Comparison of ENCODE assay signal across 18 cellular contexts in genomic region chr4:10366628-10367027, GRCh38.
A peak's percentile ranks its signal among the peaks of the same experiment; 100 is the strongest.
DNase-seq lines count a peak whose midpoint lies in the region; ATAC-seq and TF ChIP-seq lines count a peak whose summit lies in the region.
"Had no signal": no experiment of that assay in that cellular context is flagged by ENCODE, and none has a peak within 500 bp of the region (broad histone marks: within the 10 kb centered on the region; RNA-seq: fewer than 3 reads in every experiment).

No MANE protein-coding gene starts in this region.

- no peak overlapping the region for H3K27ac Mint-ChIP-seq in activated naive CD8-positive, alpha-beta T cell treated with anti-CD3 and anti-CD28 coated beads, Interleukin-2, amount 50 U/mL, for 24 hours
- H3K27ac Mint-ChIP-seq: CD4-positive, alpha-beta T cell had no signal

- H3K18ac ChIP-seq in trophoblast cell (ENCODE audit: low read length) = no peak overlapping the region

- no peaks in the 10 kb centered on the region for H4K20me1 ChIP-seq in mammary epithelial cell (ENCODE audit: insufficient read depth, low read length)

- H3K9me3 ChIP-seq in mammary epithelial cell (replicated peaks; ENCODE audit: insufficient read depth, low read length) = no peaks in the 10 kb centered on the region
- no peaks in the 10 kb centered on the region for H3K9me3 ChIP-seq in breast epithelium
- H3K9me3 ChIP-seq in trophoblast cell (ENCODE audit: insufficient read depth, low read depth, low read length) = no peaks in the 10 kb centered on the region
- H3K9me3 ChIP-seq: A549, Caco-2 had no signal

- in situ Hi-C loops in mammary epithelial cell (cut with MboI; ENCODE audit: low sequenced_read_pairs in 2 of 2) = no loop called here

- peak; percentile 80 for DNase-seq in mammary epithelial cell
- DNase-seq in breast epithelium (ENCODE audit: low spot score in 2 of 2) = no peak
- DNase-seq in epithelial cell of prostate (ENCODE audit: low read depth, low spot score) = no peak
- DNase-seq in trophoblast cell = peak in 1 of 2 donors; percentile 48
- no peak for DNase-seq in activated naive CD8-positive, alpha-beta T cell treated with anti-CD3 and anti-CD28 coated beads, Interleukin-2, amount 50 U/mL, for 24 hours
- DNase-seq in GOT3 (lab: John Stamatoyannopoulos, UW) = no peak
- DNase-seq in NCI-H226 = no peak
- DNase-seq: AML-193; Caco-2; CD4-positive, alpha-beta T cell; DMS153; DMS79; GDM1; GM23248; HCEC 1CT had no signal

- H2AK5ac ChIP-seq in trophoblast cell (ENCODE audit: low read length) = no peak overlapping the region

- no peak for ATAC-seq in activated naive CD8-positive, alpha-beta T cell treated with anti-CD3 and anti-CD28 coated beads, Interleukin-2, amount 50 U/mL, for 24 hours
- ATAC-seq: A549 had no signal

- H3K4me3 ChIP-seq in mammary epithelial cell (replicated peaks in 1 of 3; ENCODE audit: insufficient read depth in 1 of 3, low read depth in 2 of 3, low read length in 3 of 3) (no peak overlapping the region), breast epithelium (no peak overlapping the region), trophoblast cell (ENCODE audit: low read depth, low read length) (no peak overlapping the region)
- H3K4me3 ChIP-seq: A549, GM23248 had no signal

- H3K27me3 ChIP-seq in mammary epithelial cell (ENCODE audit: insufficient read depth, low read length) = no peaks in the 10 kb centered on the region
- no peaks in the 10 kb centered on the region for H3K27me3 ChIP-seq in breast epithelium
- H3K27me3 ChIP-seq in trophoblast cell (ENCODE audit: insufficient read depth, low read length) = no peaks in the 10 kb centered on the region

- H3K36me3 ChIP-seq in mammary epithelial cell (ENCODE audit: insufficient read depth, low read length) = no peaks in the 10 kb centered on the region
- H3K36me3 ChIP-seq in breast epithelium = no peaks in the 10 kb centered on the region
- H3K36me3 ChIP-seq in trophoblast cell (ENCODE audit: control insufficient read depth in 1 of 2, insufficient read depth in 2 of 2, low read length in 2 of 2) = no peaks in the 10 kb centered on the region

- peaks cover 11% of the 10 kb centered on the region for H3K79me1 ChIP-seq in trophoblast cell (ENCODE audit: low read length)

- H3K79me2 ChIP-seq in mammary epithelial cell (ENCODE audit: insufficient read depth, low read length) (no peaks in the 10 kb centered on the region), trophoblast cell (ENCODE audit: control insufficient read depth, insufficient read depth, low read length, poor library complexity) (no peaks in the 10 kb centered on the region)

- TF ChIP-seq CTCF in mammary epithelial cell (conservative IDR thresholded peaks at IDR 0.05 in 1 of 2, IDR thresholded peaks at IDR 0.05 in 1 of 2; ENCODE audit: extremely low read depth in 1 of 2, insufficient read depth in 1 of 2, low read depth in 1 of 2, low read length in 2 of 2) = no peak
- TF ChIP-seq CTCF in breast epithelium (IDR thresholded peaks at IDR 0.05) = no peak

- peak overlapping the region; percentile 54 for H2AFZ ChIP-seq in mammary epithelial cell (ENCODE audit: low read depth, low read length)
- no peak overlapping the region for H2AFZ ChIP-seq in trophoblast cell (ENCODE audit: insufficient read depth, low read length, poor library complexity)
- H2AFZ ChIP-seq: GM23248 had no signal

- TF ChIP-seq POLR2A in breast epithelium (IDR thresholded peaks at IDR 0.05) = no peak

- intact Hi-C loops in mammary epithelial cell (cut with micrococcal nuclease) (no loop called here), breast epithelium (cut with DNase I; ENCODE audit: low total_unique reads) (no loop called here)

- no peaks in the 10 kb centered on the region for H3K36me3 Mint-ChIP-seq in activated naive CD8-positive, alpha-beta T cell treated with anti-CD3 and anti-CD28 coated beads, Interleukin-2, amount 50 U/mL, for 24 hours (ENCODE audit: low read depth)

- no peak overlapping the region for H4K12ac ChIP-seq in trophoblast cell (ENCODE audit: low read depth, low read length)

- H3K14ac ChIP-seq in trophoblast cell (ENCODE audit: low read length) = no peak overlapping the region

- no peak overlapping the region for H3K23ac ChIP-seq in trophoblast cell (ENCODE audit: low read length)

- no peak overlapping the region for H2BK12ac ChIP-seq in trophoblast cell (ENCODE audit: low read length)

- peak overlapping the region; percentile 39 for H4K91ac ChIP-seq in trophoblast cell (ENCODE audit: low read depth, low read length)

- H2BK120ac ChIP-seq in trophoblast cell (ENCODE audit: insufficient read depth, low read length, poor library complexity) = peak overlapping the region; percentile 45

- H3K27me3 Mint-ChIP-seq in activated naive CD8-positive, alpha-beta T cell treated with anti-CD3 and anti-CD28 coated beads, Interleukin-2, amount 50 U/mL, for 24 hours = peaks cover 4% of the 10 kb centered on the region

- H3K9me3 Mint-ChIP-seq in activated naive CD8-positive, alpha-beta T cell treated with anti-CD3 and anti-CD28 coated beads, Interleukin-2, amount 50 U/mL, for 24 hours = no peaks in the 10 kb centered on the region
- H3K9me3 Mint-ChIP-seq: CD4-positive, alpha-beta T cell had no signal

- no peak overlapping the region for H3K9ac ChIP-seq in mammary epithelial cell (ENCODE audit: insufficient read depth, low read length)
- no peak overlapping the region for H3K9ac ChIP-seq in trophoblast cell (ENCODE audit: low read length)
- H3K9ac ChIP-seq: GM23248 had no signal

- H3K4me2 ChIP-seq in mammary epithelial cell (ENCODE audit: insufficient read depth, low read depth, low read length) (peak overlapping the region; percentile 40), trophoblast cell (ENCODE audit: low read length) (no peak overlapping the region)
- H3K4me2 ChIP-seq: A549 had no signal

- no peaks in the 10 kb centered on the region for H3K4me1 Mint-ChIP-seq in activated naive CD8-positive, alpha-beta T cell treated with anti-CD3 and anti-CD28 coated beads, Interleukin-2, amount 50 U/mL, for 24 hours

- no peak overlapping the region for H3K4ac ChIP-seq in trophoblast cell (ENCODE audit: low read depth, low read length)

- dilution Hi-C loops in mammary epithelial cell (cut with HindIII; ENCODE audit: low sequenced_read_pairs) = no loop called here

- no peak overlapping the region for H2BK5ac ChIP-seq in trophoblast cell (ENCODE audit: low read depth, low read length, poor library complexity)

- H3K27ac ChIP-seq in mammary epithelial cell (ENCODE audit: insufficient read depth, low read depth, low read length) = no peak overlapping the region
- no peak overlapping the region for H3K27ac ChIP-seq in breast epithelium
- peak overlapping the region; percentile 54 for H3K27ac ChIP-seq in epithelial cell of prostate
- no peak overlapping the region for H3K27ac ChIP-seq in trophoblast cell (ENCODE audit: low read depth, low read length)
- H3K27ac ChIP-seq: 22Rv1, A549, C4-2B, GM23248 had no signal

- H3K4me3 Mint-ChIP-seq in activated naive CD8-positive, alpha-beta T cell treated with anti-CD3 and anti-CD28 coated beads, Interleukin-2, amount 50 U/mL, for 24 hours = no peak overlapping the region
- H3K4me3 Mint-ChIP-seq: CD4-positive, alpha-beta T cell had no signal

- BruUV-seq in mammary epithelial cell (replicated peaks; lab: Mats Ljungman, UMichigan) = no TSS peak

- CTCF ChIA-PET in mammary epithelial cell (lab: Charles Lee; ENCODE audit: low non-redundant PET) = no interaction called here

- H3K4me1 ChIP-seq in mammary epithelial cell (ENCODE audit: insufficient read depth, low read length) (peaks cover 21% of the 10 kb centered on the region), breast epithelium (no peaks in the 10 kb centered on the region), trophoblast cell (ENCODE audit: control insufficient read depth in 1 of 2, insufficient read depth in 2 of 2, low read length in 2 of 2) (peaks cover 9 to 13% of the 10 kb centered on the region in 2 experiments)
- H3K4me1 ChIP-seq: A549 had no signal

- H4K8ac ChIP-seq in trophoblast cell (ENCODE audit: low read depth, low read length) = no peak overlapping the region
